28 cellular contexts compared by ENCODE assay signal in the genomic region with DNA sequence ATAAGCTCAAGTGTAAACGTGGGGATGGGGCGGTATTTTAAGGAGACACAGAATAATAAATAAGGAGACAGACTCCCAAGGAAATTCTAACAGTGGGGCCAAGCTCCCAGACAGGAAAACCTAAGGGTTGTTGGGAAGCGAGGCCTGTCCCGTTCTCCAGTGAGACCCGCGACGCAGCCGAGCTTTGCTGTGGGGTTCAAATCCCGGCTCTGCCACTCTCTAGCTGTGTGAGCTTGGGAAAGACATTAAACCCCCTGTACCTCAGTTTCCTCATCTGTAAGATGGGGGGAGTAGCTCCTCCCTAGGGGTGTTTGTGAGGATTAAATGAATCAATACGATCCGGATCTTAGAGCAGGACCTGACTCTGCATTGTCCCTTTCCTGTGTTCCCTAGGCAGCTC.
"Had no signal": no experiment of that assay in that cellular context is flagged by ENCODE, and none has a peak within 500 bp of the region (broad histone marks: within the 10 kb centered on the region; RNA-seq: fewer than 3 reads in every experiment).

No MANE protein-coding gene starts in this region.

- H3K4me1 ChIP-seq: colonic mucosa, gastroesophageal sphincter, uterus had no signal

- H3K4me3 ChIP-seq: colonic mucosa, gastroesophageal sphincter, hepatocyte, thoracic aorta, uterus had no signal

- H3K27me3 ChIP-seq: colonic mucosa, hepatocyte, uterus had no signal

- H3K9me3 ChIP-seq: colonic mucosa, thoracic aorta, uterus had no signal

- FAIRE-seq: astrocyte, endothelial cell of umbilical vein, kidney had no signal

- DNase-seq: activated CD4-positive, alpha-beta T cell treated with anti-CD3 and anti-CD28 coated beads for 1 hour; activated CD4-positive, alpha-beta T cell treated with anti-CD3 and anti-CD28 coated beads, Interleukin-2, amount 10 ng/mL, durations not matched to agents 7 days and 5 days; activated CD8-positive, alpha-beta T cell treated with anti-CD3 and anti-CD28 coated beads for 36 hours; activated gamma-delta T cell; activated naive CD4-positive, alpha-beta T cell treated with anti-CD3 and anti-CD28 coated beads, Interleukin-2, amount 10 ng/mL, durations not matched to agents 7 days and 5 days; activated naive CD8-positive, alpha-beta T cell treated with anti-CD3 and anti-CD28 coated beads, Interleukin-2, amount 10 ng/mL, durations not matched to agents 7 days and 5 days; activated T-cell treated with anti-CD3 and anti-CD28 coated beads, Interleukin-2, amount 50 U/mL, for 1 hour; colonic mucosa; effector memory CD8-positive, alpha-beta T cell; kidney; naive B cell; nephron progenitor cell; occipital lobe; stimulated activated CD4-positive, alpha-beta T cell treated with anti-CD3 and anti-CD28 coated beads, Interleukin-15, amount 100 ng/mL, for 24 hours; stimulated activated CD4-positive, alpha-beta T cell treated with anti-CD3 and anti-CD28 coated beads, Interleukin-2, amount 100 ng/mL, for 24 hours; stimulated activated naive CD4-positive, alpha-beta T cell; T-helper 17 cell; T1000; trophoblast cell; uterus had no signal

- H3K27ac ChIP-seq: colonic mucosa, gastroesophageal sphincter, hepatocyte, thoracic aorta, uterus had no signal

- H3K36me3 ChIP-seq: colonic mucosa, gastroesophageal sphincter, thoracic aorta, uterus had no signal

- ATAC-seq: activated CD8-positive, alpha-beta T cell treated with anti-CD3 and anti-CD28 coated beads for 36 hours; effector memory CD8-positive, alpha-beta T cell; gastroesophageal sphincter; right cardiac atrium; SK-N-SH treated with all-trans-retinoic acid at 6 μM for 48 hours; T-helper 17 cell; WTC11 had no signal
